ENCODE assay signal across 1 cellular context in the genomic region with DNA sequence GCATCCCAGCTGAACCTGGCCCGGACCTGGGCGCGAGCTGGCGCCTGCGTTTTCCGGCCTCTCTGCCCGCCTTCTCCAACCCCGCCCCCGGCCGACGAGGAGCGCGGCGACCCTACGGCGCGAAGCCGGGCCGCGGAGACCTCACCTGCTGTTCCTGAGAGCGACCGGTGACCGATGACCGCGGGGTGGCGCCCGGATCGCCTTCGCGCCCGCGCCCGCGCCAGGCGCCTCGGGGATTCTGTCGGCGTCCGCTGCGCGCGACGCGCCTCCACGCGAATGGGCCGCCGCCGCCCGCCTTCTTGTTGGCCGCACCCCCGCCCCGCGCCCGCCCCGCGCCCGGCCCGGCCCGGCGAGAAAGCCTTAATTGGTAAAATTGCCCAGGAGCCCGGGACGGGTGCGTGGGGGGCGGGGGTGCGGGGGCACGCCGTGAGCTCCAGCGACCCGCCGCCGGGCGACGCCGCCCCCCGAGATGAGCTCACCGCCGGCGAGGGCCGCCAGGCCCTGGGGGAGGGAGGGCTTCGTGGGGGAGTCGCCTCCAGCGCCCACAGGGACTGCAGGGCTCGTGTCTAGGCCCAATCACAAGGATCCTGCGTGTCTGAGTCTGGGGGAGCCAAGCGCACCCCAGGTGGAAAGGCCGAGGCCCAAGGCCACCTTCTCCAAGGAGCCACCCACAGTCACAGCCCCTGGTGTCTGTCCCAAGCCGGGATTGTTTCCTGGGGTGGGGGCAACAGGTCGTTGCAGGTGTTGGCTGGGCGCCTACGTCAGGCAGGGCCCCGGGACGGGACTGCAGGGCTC.
TF ChIP-seq lines count a peak whose summit lies in the region.

A gene with protein sequence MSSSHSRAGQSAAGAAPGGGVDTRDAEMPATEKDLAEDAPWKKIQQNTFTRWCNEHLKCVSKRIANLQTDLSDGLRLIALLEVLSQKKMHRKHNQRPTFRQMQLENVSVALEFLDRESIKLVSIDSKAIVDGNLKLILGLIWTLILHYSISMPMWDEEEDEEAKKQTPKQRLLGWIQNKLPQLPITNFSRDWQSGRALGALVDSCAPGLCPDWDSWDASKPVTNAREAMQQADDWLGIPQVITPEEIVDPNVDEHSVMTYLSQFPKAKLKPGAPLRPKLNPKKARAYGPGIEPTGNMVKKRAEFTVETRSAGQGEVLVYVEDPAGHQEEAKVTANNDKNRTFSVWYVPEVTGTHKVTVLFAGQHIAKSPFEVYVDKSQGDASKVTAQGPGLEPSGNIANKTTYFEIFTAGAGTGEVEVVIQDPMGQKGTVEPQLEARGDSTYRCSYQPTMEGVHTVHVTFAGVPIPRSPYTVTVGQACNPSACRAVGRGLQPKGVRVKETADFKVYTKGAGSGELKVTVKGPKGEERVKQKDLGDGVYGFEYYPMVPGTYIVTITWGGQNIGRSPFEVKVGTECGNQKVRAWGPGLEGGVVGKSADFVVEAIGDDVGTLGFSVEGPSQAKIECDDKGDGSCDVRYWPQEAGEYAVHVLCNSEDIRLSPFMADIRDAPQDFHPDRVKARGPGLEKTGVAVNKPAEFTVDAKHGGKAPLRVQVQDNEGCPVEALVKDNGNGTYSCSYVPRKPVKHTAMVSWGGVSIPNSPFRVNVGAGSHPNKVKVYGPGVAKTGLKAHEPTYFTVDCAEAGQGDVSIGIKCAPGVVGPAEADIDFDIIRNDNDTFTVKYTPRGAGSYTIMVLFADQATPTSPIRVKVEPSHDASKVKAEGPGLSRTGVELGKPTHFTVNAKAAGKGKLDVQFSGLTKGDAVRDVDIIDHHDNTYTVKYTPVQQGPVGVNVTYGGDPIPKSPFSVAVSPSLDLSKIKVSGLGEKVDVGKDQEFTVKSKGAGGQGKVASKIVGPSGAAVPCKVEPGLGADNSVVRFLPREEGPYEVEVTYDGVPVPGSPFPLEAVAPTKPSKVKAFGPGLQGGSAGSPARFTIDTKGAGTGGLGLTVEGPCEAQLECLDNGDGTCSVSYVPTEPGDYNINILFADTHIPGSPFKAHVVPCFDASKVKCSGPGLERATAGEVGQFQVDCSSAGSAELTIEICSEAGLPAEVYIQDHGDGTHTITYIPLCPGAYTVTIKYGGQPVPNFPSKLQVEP (N-terminal part only) (minus strand): TSS at position 274 of the 795 bp plus-strand sequence. CDS start 3,389 bp downstream, outside the sequence.

TF ChIP-seq in HepG2, 621 proteins besides CTCF, POLR2A, EP300 and RAD21 (continued from another document):
- peak; percentile 27 for TF ChIP-seq YY1 (IDR thresholded peaks at IDR 0.05; ENCODE audit: insufficient read depth, insufficient replicate concordance, low read depth, low read length)
- TF ChIP-seq, protein P1, sequence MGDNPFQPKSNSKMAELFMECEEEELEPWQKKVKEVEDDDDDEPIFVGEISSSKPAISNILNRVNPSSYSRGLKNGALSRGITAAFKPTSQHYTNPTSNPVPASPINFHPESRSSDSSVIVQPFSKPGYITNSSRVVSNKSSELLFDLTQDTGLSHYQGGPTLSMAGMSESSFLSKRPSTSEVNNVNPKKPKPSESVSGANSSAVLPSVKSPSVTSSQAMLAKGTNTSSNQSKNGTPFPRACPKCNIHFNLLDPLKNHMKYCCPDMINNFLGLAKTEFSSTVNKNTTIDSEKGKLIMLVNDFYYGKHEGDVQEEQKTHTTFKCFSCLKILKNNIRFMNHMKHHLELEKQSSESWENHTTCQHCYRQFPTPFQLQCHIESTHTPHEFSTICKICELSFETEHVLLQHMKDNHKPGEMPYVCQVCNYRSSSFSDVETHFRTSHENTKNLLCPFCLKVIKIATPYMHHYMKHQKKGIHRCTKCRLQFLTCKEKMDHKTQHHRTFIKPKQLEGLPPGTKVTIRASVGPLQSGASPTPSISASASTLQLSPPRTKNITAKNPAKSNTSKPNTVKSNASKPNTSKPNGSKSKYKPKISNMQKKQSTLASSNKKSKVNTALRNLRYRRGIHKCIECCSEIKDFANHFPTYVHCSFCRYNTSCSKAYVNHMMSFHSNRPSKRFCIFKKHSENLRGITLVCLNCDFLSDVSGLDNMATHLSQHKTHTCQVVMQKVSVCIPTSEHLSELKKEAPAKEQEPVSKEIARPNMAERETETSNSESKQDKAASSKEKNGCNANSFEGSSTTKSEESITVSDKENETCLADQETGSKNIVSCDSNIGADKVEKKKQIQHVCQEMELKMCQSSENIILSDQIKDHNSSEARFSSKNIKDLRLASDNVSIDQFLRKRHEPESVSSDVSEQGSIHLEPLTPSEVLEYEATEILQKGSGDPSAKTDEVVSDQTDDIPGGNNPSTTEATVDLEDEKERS (CRISPR knock-in tag; IDR thresholded peaks at IDR 0.05) = no peak
- TF ChIP-seq ZFX (CRISPR knock-in tag; IDR thresholded peaks at IDR 0.05; ENCODE audit: low read depth) = peak; percentile 46; the same call in 1 of the 2 replicates
- TF ChIP-seq TRIM24 (CRISPR knock-in tag; IDR thresholded peaks at IDR 0.05) = no peak
- TF ChIP-seq ZNF598 (CRISPR knock-in tag; IDR thresholded peaks at IDR 0.05; ENCODE audit: borderline replicate concordance) = no peak
- no peak for TF ChIP-seq ZNF761 (CRISPR knock-in tag; conservative IDR thresholded peaks at IDR 0.05)
- no peak for TF ChIP-seq HES4 (CRISPR knock-in tag; IDR thresholded peaks at IDR 0.05; ENCODE audit: borderline replicate concordance)
